Comparison of ENCODE assay signal across 1 cellular context in the genomic region with DNA sequence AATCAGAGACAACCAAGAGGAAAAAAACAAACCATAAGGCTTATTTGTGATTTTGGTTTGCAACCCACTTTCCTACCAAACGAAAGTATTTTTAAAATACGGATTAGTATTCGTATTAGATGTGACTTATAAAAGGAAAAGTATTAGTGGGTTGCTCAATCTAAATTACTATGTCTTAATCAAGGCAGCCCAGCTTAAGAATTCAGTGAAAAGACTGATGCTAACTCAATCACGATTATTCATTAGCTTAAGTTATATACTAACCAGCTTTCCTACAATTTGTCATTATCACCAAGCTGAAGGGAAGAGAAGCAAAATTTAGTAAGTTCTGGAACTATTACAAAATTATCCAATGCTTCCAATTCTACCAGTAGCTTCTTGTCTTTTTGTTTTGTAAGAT.
TF ChIP-seq lines count a peak whose summit lies in the region.

No MANE protein-coding gene starts in this region.

TF ChIP-seq in endothelial cell of umbilical vein, 7 proteins besides CTCF, POLR2A, EP300 and RAD21:
- TF ChIP-seq GATA2 (IDR thresholded peaks at IDR 0.05; ENCODE audit: insufficient read depth, insufficient read length, low read depth, low read length): no peak
- TF ChIP-seq MYC (IDR thresholded peaks at IDR 0.05; ENCODE audit: low read depth, low read length): no peak
- no peak for TF ChIP-seq JUN (IDR thresholded peaks at IDR 0.05; ENCODE audit: borderline replicate concordance, insufficient read depth, insufficient read length, low read depth)
- TF ChIP-seq, protein P1, sequence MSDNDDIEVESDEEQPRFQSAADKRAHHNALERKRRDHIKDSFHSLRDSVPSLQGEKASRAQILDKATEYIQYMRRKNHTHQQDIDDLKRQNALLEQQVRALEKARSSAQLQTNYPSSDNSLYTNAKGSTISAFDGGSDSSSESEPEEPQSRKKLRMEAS (IDR thresholded peaks at IDR 0.05; ENCODE audit: insufficient read depth, insufficient read length): no peak
- no peak for TF ChIP-seq POLR2AphosphoS5 (IDR thresholded peaks at IDR 0.05; ENCODE audit: insufficient read depth, low read depth, low read length)
- no peak for TF ChIP-seq EZH2 (IDR thresholded peaks at IDR 0.05; ENCODE audit: borderline replicate concordance, low read depth, low read length, severe bottlenecking)
- no peak for TF ChIP-seq FOS (IDR thresholded peaks at IDR 0.05; ENCODE audit: borderline replicate concordance, insufficient read depth, low read length)
TF ChIP-seq in endothelial cell of umbilical vein: peak in this region for 0.
